In genomic region chr3:48556796-48557626, GRCh38 we compare ENCODE assay signal across 8 cellular contexts. TPM values are rescaled to one million over a fixed set of nuclear protein-coding genes. Genes with fewer than 3 reads are reported as not detected.
A peak's percentile ranks its signal among the peaks of the same experiment; 100 is the strongest.
DNase-seq lines count a peak whose midpoint lies in the region; ATAC-seq and TF ChIP-seq lines count a peak whose summit lies in the region.

PFKFB4 (minus strand) TSS chr3:48556803; CDS start chr3:48556777, 26 bp downstream.

- H3K4me3 ChIP-seq in Caco-2 (ENCODE audit: low read depth, low read length), result peak within 1 kb of the TSS; percentile 62

- no peaks in the 10 kb centered on the region for H3K9me3 ChIP-seq in Caco-2

- H3K4me1 Mint-ChIP-seq in Caco-2 (ENCODE audit: low read depth, unreplicated experiment) (peaks cover 21% of the 10 kb centered on the region), memory B cell (peaks cover 27% of the 10 kb centered on the region)
- peaks cover 16 to 17% of the 10 kb centered on the region in 2 donors for H3K4me1 Mint-ChIP-seq in effector memory CD8-positive, alpha-beta T cell (ENCODE audit: low read depth in 2 of 2)

- DNase-seq in Caco-2, result peak; percentile 99
- peak; percentile 99 for DNase-seq in HT1080 (ENCODE audit: low read depth)
- peak; percentile 99 for DNase-seq in NOMO-1 (lab: John Stamatoyannopoulos, UW; ENCODE audit: unreplicated experiment in 2 of 2)
- peak; percentile 92 to 99 (median 96) for DNase-seq in activated CD8-positive, alpha-beta memory T cell treated with anti-CD3 and anti-CD28 coated beads for 48 hours (ENCODE audit: low read depth in 2 of 3, low spot score in 2 of 3)
- DNase-seq in effector memory CD8-positive, alpha-beta T cell, result peak; percentile 99
- peak; percentile 96 to 99 for DNase-seq in memory B cell (ENCODE audit: low spot score in 2 of 2)
- peak; percentile 99 for DNase-seq in stimulated activated CD8-positive, alpha-beta memory T cell treated with anti-CD3 and anti-CD28 coated beads, Interleukin-12 subunit alpha, Interleukin-12 subunit beta, amount 100 ng/mL, for 1 hour (ENCODE audit: low read depth)

- H3K27ac Mint-ChIP-seq in Caco-2 (ENCODE audit: unreplicated experiment) (peak within 1 kb of the TSS; percentile 63), memory B cell (peak within 1 kb of the TSS; percentile 93)
- H3K27ac Mint-ChIP-seq in effector memory CD8-positive, alpha-beta T cell, result peak within 1 kb of the TSS in 1 of 2 donors; percentile 90

- H3K36me3 ChIP-seq in Caco-2 (ENCODE audit: control insufficient read depth, insufficient read depth, low read length), result no peaks in the 10 kb centered on the region

- CTCF ChIA-PET in Caco-2 (lab: Charles Lee), result interaction anchor here (0.6 to 2.3 kb wide), 12 partner anchors 8 to 371 kb away, joined by 3 to 23 read pairs (median 4); partner anchors contain the start of genes ARIH2, ATRIP, CCDC51 and CDC25A

- H3K27me3 ChIP-seq in Caco-2 (replicated peaks; ENCODE audit: control insufficient read depth, insufficient read depth, low read length), result no peaks in the 10 kb centered on the region

- H3K4me1 ChIP-seq in Caco-2, result peaks cover 28% of the 10 kb centered on the region

- H3K9me3 Mint-ChIP-seq in Caco-2 (ENCODE audit: unreplicated experiment) (no peaks in the 10 kb centered on the region), memory B cell (no peaks in the 10 kb centered on the region)
- no peaks in the 10 kb centered on the region for H3K9me3 Mint-ChIP-seq in effector memory CD8-positive, alpha-beta T cell

- no peaks in the 10 kb centered on the region for H3K27me3 Mint-ChIP-seq in Caco-2 (ENCODE audit: insufficient read depth, unreplicated experiment)
- H3K27me3 Mint-ChIP-seq in effector memory CD8-positive, alpha-beta T cell, result no peaks in the 10 kb centered on the region
- H3K27me3 Mint-ChIP-seq in memory B cell, result no peaks in the 10 kb centered on the region

- POLR2A ChIA-PET in Caco-2 (lab: Charles Lee), result interaction anchor here (0.6 to 1.5 kb wide), 7 partner anchors 78 to 473 kb away, joined by 4 to 9 read pairs (median 5); partner anchors contain the start of genes ATRIP, CCDC51, CELSR3 and SLC26A6

- BruUV-seq in Caco-2 (replicated peaks; lab: Mats Ljungman, UMichigan), result no TSS peak

- peak; percentile 67 for ATAC-seq in GM21367 (IDR thresholded peaks at IDR 0.05; ENCODE audit: unreplicated experiment)
- peak; percentile 87 for ATAC-seq in effector memory CD8-positive, alpha-beta T cell (replicated peaks)
- peak; percentile 82 for ATAC-seq in memory B cell (ENCODE audit: low read depth)

- H3K4me3 Mint-ChIP-seq in Caco-2 (ENCODE audit: unreplicated experiment) (peak within 1 kb of the TSS; percentile 81), memory B cell (peak within 1 kb of the TSS; percentile 96)
- H3K4me3 Mint-ChIP-seq in effector memory CD8-positive, alpha-beta T cell, result peak within 1 kb of the TSS; percentile 70 to 82

- peaks cover 8% of the 10 kb centered on the region for H3K36me3 Mint-ChIP-seq in Caco-2 (ENCODE audit: insufficient read depth, unreplicated experiment)
- peaks cover 4% of the 10 kb centered on the region for H3K36me3 Mint-ChIP-seq in effector memory CD8-positive, alpha-beta T cell (ENCODE audit: insufficient read depth)
- H3K36me3 Mint-ChIP-seq in memory B cell, result no peaks in the 10 kb centered on the region

- intact Hi-C loops in Caco-2 (cut with micrococcal nuclease; ENCODE audit: unreplicated experiment), result loop anchor here (2.0 to 5.0 kb wide), 4 partner anchors 52 to 370 kb away; partner anchors contain the start of genes ATRIP, CDC25A, CELSR3 and UQCRC1

- no peak for TF ChIP-seq CTCF in Caco-2 (IDR thresholded peaks at IDR 0.05; ENCODE audit: insufficient read depth in 1 of 2, low read depth in 1 of 2, low read length in 1 of 2, severe bottlenecking in 1 of 2, unreplicated experiment in 1 of 2)

RNA-seq across cellular contexts. Expression of gene PFKFB4, which starts in this region (rescaled TPM):
- 11.2 and 14.4 TPM in 2 replicates for total RNA-seq in Caco-2 (2022)
- 23.8 and 27.2 TPM in 2 replicates for total RNA-seq in HT1080 (2014; rRNA removed; shearing (Covaris generic))
- polyA plus RNA-seq in HT1080 (2015; cell fraction: cytosol; rRNA removed), result 24.0 and 27.7 TPM in 2 replicates
- 63.5 and 71.0 TPM in 2 replicates for polyA plus RNA-seq in HT1080 (2015; cell fraction: nucleus; rRNA removed)

Comparison
In these comparisons a context has a peak if more than half of its experiments do, and no peak if none do; other contexts are left out.
1. Peak in every context shown above with its lines: DNase-seq, ATAC-seq and H3K4me3 ChIP-seq.